ENCODE assay signal across 8 cellular contexts in genomic region chrX:48083212-48083611, GRCh38. TPM values are rescaled to one million over a fixed set of nuclear protein-coding genes. Genes with fewer than 3 reads are reported as not detected.
DNase-seq lines count a peak whose midpoint lies in the region; ATAC-seq and TF ChIP-seq lines count a peak whose summit lies in the region.

No MANE protein-coding gene starts in this region.

- H3K4me3 ChIP-seq in NT2/D1 (ENCODE audit: insufficient read length, low read depth) (no peak overlapping the region), fibroblast of the aortic adventitia (ENCODE audit: low read depth, low read length) (no peak overlapping the region), osteoblast (ENCODE audit: insufficient read depth, low read length) (no peak overlapping the region)

- no peak overlapping the region for H3K9ac ChIP-seq in NT2/D1 (ENCODE audit: insufficient read length, low read depth)

- POLR2A ChIA-PET in HEK293T (lab: Yijun Ruan, JAX) = no interaction called here

- peak; percentile 66 to 71 for ATAC-seq in activated T-cell treated with anti-CD3 and anti-CD28 coated beads, Interleukin-2, amount 50 U/mL, for 72 hours (replicated peaks in 1 of 2)
- ATAC-seq in HG02884 (IDR thresholded peaks at IDR 0.05; ENCODE audit: unreplicated experiment) = no peak

- H2AFZ ChIP-seq in osteoblast (ENCODE audit: low read length) = no peak overlapping the region

- TF ChIP-seq CTCF in fibroblast of the aortic adventitia (IDR thresholded peaks at IDR 0.05; ENCODE audit: insufficient read depth, low read length) (peak; percentile 63), osteoblast (IDR thresholded peaks at IDR 0.05; ENCODE audit: extremely low read depth, low read depth, low read length) (peak; percentile 68)

- H3K27ac ChIP-seq in osteoblast (ENCODE audit: low read depth, low read length) = no peak overlapping the region

- H3K27ac Mint-ChIP-seq in activated T-cell treated with anti-CD3 and anti-CD28 coated beads, Interleukin-2, amount 50 U/mL, for 72 hours = no peak overlapping the region

- DNase-seq in DMS153 treated with DMSO at 0.1 percent for 48 hours (lab: John Stamatoyannopoulos, UW; ENCODE audit: unreplicated experiment) (peak; percentile 16), HEK293T (ENCODE audit: extremely low spot score) (peak; percentile 72), NT2/D1 (ENCODE audit: low read depth, low spot score) (peak; percentile 35), fibroblast of the aortic adventitia (ENCODE audit: low read depth) (peak; percentile 56), osteoblast (ENCODE audit: insufficient read length, low spot score, missing footprints) (peak; percentile 80), NCI-H146 treated with DMSO at 0.1 percent for 48 hours (lab: John Stamatoyannopoulos, UW; ENCODE audit: unreplicated experiment) (no peak)
- DNase-seq in activated T-cell treated with anti-CD3 and anti-CD28 coated beads, Interleukin-2, amount 50 U/mL, for 72 hours = peak; percentile 39 to 48

- H3K36me3 Mint-ChIP-seq in activated T-cell treated with anti-CD3 and anti-CD28 coated beads, Interleukin-2, amount 50 U/mL, for 72 hours (ENCODE audit: insufficient read depth in 2 of 2) = no peaks in the 10 kb centered on the region

- H3K4me1 ChIP-seq in NT2/D1 (ENCODE audit: insufficient read depth, insufficient read length) (no peaks in the 10 kb centered on the region), osteoblast (ENCODE audit: insufficient read depth, low read length) (no peaks in the 10 kb centered on the region)

- H3K9me3 ChIP-seq in NT2/D1 (ENCODE audit: insufficient read depth, low read length) (no peaks in the 10 kb centered on the region), osteoblast (ENCODE audit: low read depth, low read length) (no peaks in the 10 kb centered on the region)

- no peaks in the 10 kb centered on the region for H3K79me2 ChIP-seq in osteoblast (ENCODE audit: insufficient read depth, low read length)

- peaks cover 22% of the 10 kb centered on the region for H3K27me3 Mint-ChIP-seq in activated T-cell treated with anti-CD3 and anti-CD28 coated beads, Interleukin-2, amount 50 U/mL, for 72 hours (ENCODE audit: low read depth)

- CTCF ChIA-PET in HEK293T (lab: Yijun Ruan, JAX) = interaction anchor here (0.7 to 2.5 kb wide), 3 partner anchors 381 to 442 kb away, joined by 3 to 13 read pairs (median 4); no protein-coding TSS in a partner anchor

- no peak overlapping the region for H3K4me2 ChIP-seq in osteoblast (ENCODE audit: insufficient read depth, low read length)

- H3K9me3 Mint-ChIP-seq in activated T-cell treated with anti-CD3 and anti-CD28 coated beads, Interleukin-2, amount 50 U/mL, for 72 hours = no peaks in the 10 kb centered on the region

- no peaks in the 10 kb centered on the region for H4K20me1 ChIP-seq in osteoblast (ENCODE audit: insufficient read depth, low read length)

- no peak overlapping the region for H3K4me3 Mint-ChIP-seq in activated T-cell treated with anti-CD3 and anti-CD28 coated beads, Interleukin-2, amount 50 U/mL, for 72 hours

- H3K27me3 ChIP-seq in NT2/D1 (ENCODE audit: insufficient read depth, insufficient read length) (no peaks in the 10 kb centered on the region), osteoblast (ENCODE audit: insufficient read depth, low read length) (peaks cover 6% of the 10 kb centered on the region)

- H3K36me3 ChIP-seq in NT2/D1 (ENCODE audit: insufficient read depth, insufficient read length, low read length) = no peaks in the 10 kb centered on the region
- H3K36me3 ChIP-seq in osteoblast (ENCODE audit: insufficient read depth, low read length) = no peaks in the 10 kb centered on the region

- H3K4me1 Mint-ChIP-seq in activated T-cell treated with anti-CD3 and anti-CD28 coated beads, Interleukin-2, amount 50 U/mL, for 72 hours (ENCODE audit: low read depth) = no peaks in the 10 kb centered on the region

TF ChIP-seq in HEK293T, 16 proteins besides CTCF, POLR2A, EP300 and RAD21:
- no peak for TF ChIP-seq PKNOX1 (IDR thresholded peaks at IDR 0.05)
- no peak for TF ChIP-seq LEF1 (IDR thresholded peaks at IDR 0.05; ENCODE audit: borderline replicate concordance)
- TF ChIP-seq FOXK2 (IDR thresholded peaks at IDR 0.05) = no peak
- TF ChIP-seq ARNT (IDR thresholded peaks at IDR 0.05) = no peak
- TF ChIP-seq NFRKB (IDR thresholded peaks at IDR 0.05) = no peak
- TF ChIP-seq SUZ12 (IDR thresholded peaks at IDR 0.05) = no peak
- TF ChIP-seq ZNF384 (IDR thresholded peaks at IDR 0.05) = no peak
- no peak for TF ChIP-seq HDGF (IDR thresholded peaks at IDR 0.05; ENCODE audit: borderline replicate concordance)
- no peak for TF ChIP-seq ELF4 (IDR thresholded peaks at IDR 0.05)
- TF ChIP-seq L3MBTL2 (conservative IDR thresholded peaks at IDR 0.05) = no peak
- TF ChIP-seq BHLHE40 (IDR thresholded peaks at IDR 0.05; ENCODE audit: borderline replicate concordance) = no peak
- TF ChIP-seq FOXA1 (IDR thresholded peaks at IDR 0.05) = no peak
- no peak for TF ChIP-seq FOXM1 (IDR thresholded peaks at IDR 0.05; ENCODE audit: borderline replicate concordance)
- TF ChIP-seq SP1 (IDR thresholded peaks at IDR 0.05) = no peak

RNA-seq across cellular contexts. Expression of gene ZNF630, which starts 11.8 kb away (rescaled TPM):
- total RNA-seq in activated T-cell treated with anti-CD3 and anti-CD28 coated beads, Interleukin-2, amount 50 U/mL, for 72 hours = 1 to 10 TPM; 2.3 to 3.4 TPM
- 0.81 and 2.0 TPM in 2 replicates for total RNA-seq in fibroblast of the aortic adventitia (ENCODE audit: low replicate concordance)
- 0.72 and 2.1 TPM in 2 replicates for total RNA-seq in osteoblast

RNA-seq across cellular contexts. Expression of gene SPACA5B, which starts 47.2 kb away (rescaled TPM):
- total RNA-seq in activated T-cell treated with anti-CD3 and anti-CD28 coated beads, Interleukin-2, amount 50 U/mL, for 72 hours = not detected
- total RNA-seq in fibroblast of the aortic adventitia (ENCODE audit: low replicate concordance) (not detected in 2 replicates), osteoblast (not detected in 2 replicates)
